ENCODE assay signal across 8 cellular contexts in the genomic region with DNA sequence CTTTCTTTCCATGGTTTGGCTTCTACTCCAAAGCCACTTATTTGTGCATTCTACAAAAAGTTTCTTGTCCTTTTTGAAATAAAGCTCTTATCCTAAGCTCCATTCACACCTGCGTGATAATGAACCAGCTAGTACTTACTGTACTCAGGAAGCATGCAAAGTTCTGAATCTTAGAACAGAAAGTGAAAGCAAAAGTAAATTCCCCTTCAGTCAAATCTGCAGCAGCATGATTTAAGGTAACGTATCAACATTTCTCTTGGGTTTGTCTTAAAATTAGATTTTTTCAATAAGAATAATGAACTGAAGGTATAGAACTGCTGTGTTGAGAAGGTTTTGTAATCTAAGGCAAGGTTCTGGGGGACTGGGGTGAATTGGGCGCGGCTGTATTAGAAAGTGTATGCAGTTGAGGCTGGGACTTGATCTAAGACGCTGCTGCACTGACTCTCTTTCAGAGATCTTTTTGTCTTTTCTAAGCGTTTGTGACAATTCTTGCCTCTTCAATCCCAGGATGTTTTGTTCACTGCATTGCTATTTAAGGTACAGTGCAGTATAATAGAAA. TPM values are rescaled to one million over a fixed set of nuclear protein-coding genes. Genes with fewer than 3 reads are reported as not detected.
DNase-seq lines count a peak whose midpoint lies in the region; ATAC-seq and TF ChIP-seq lines count a peak whose summit lies in the region.

A gene with protein sequence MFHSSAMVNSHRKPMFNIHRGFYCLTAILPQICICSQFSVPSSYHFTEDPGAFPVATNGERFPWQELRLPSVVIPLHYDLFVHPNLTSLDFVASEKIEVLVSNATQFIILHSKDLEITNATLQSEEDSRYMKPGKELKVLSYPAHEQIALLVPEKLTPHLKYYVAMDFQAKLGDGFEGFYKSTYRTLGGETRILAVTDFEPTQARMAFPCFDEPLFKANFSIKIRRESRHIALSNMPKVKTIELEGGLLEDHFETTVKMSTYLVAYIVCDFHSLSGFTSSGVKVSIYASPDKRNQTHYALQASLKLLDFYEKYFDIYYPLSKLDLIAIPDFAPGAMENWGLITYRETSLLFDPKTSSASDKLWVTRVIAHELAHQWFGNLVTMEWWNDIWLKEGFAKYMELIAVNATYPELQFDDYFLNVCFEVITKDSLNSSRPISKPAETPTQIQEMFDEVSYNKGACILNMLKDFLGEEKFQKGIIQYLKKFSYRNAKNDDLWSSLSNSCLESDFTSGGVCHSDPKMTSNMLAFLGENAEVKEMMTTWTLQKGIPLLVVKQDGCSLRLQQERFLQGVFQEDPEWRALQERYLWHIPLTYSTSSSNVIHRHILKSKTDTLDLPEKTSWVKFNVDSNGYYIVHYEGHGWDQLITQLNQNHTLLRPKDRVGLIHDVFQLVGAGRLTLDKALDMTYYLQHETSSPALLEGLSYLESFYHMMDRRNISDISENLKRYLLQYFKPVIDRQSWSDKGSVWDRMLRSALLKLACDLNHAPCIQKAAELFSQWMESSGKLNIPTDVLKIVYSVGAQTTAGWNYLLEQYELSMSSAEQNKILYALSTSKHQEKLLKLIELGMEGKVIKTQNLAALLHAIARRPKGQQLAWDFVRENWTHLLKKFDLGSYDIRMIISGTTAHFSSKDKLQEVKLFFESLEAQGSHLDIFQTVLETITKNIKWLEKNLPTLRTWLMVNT (plus strand): TSS at position 209 of the 559 bp plus-strand sequence. CDS start 3,186 bp downstream, outside the sequence.

- no peaks in the 10 kb centered on the region for H4K20me1 ChIP-seq in SK-N-SH (ENCODE audit: insufficient read depth)

- TF ChIP-seq POLR2A in uterus (IDR thresholded peaks at IDR 0.05): no peak

- H3K27ac ChIP-seq in SK-N-SH (ENCODE audit: low read depth in 2 of 2, low read length in 1 of 2): peak within 1 kb of the TSS in 1 of 2 experiments; percentile 1; a peak in 1 of 4 replicates
- peak within 1 kb of the TSS in 57 of 59 donors; percentile 26 to 89 (median 72) for H3K27ac ChIP-seq in dorsolateral prefrontal cortex
- peak within 1 kb of the TSS; percentile 75 to 91 for H3K27ac ChIP-seq in uterus

- H3K4me1 ChIP-seq in SK-N-SH (ENCODE audit: control insufficient read depth in 1 of 2, insufficient read depth in 2 of 2, low read depth in 1 of 2, low read length in 1 of 2) (no peaks in the 10 kb centered on the region; a peak in 2 of 4 replicates), mucosa of descending colon (ENCODE audit: low read depth) (peaks cover 4% of the 10 kb centered on the region), uterus (no peaks in the 10 kb centered on the region)

- CTCF ChIA-PET in SK-N-SH (lab: Yijun Ruan, JAX): interaction anchor here (0.7 to 4.1 kb wide), 5 partner anchors 7 to 287 kb away, joined by 3 to 18 read pairs (median 4); no protein-coding TSS in a partner anchor

- H3K79me2 ChIP-seq in SK-N-SH (ENCODE audit: insufficient read depth): no peaks in the 10 kb centered on the region

- peak; percentile 52 for ATAC-seq in GM19463 (IDR thresholded peaks at IDR 0.05; ENCODE audit: unreplicated experiment)
- ATAC-seq in HG03558 (IDR thresholded peaks at IDR 0.05; ENCODE audit: extremely low read depth, unreplicated experiment): peak; percentile 40
- ATAC-seq in mucosa of descending colon: peak; percentile 80

- TF ChIP-seq EP300 in SK-N-SH (IDR thresholded peaks at IDR 0.05; ENCODE audit: borderline replicate concordance in 1 of 2, low read depth in 1 of 2, low read length in 1 of 2): no peak

- peak within 1 kb of the TSS; percentile 65 for H3K4me2 ChIP-seq in SK-N-SH

- DNase-seq in DMS53 (lab: John Stamatoyannopoulos, UW) (peak; percentile 70), SK-N-SH (no peak), dorsolateral prefrontal cortex (no peak), mucosa of descending colon (peak in 2 of 3 donors; percentile 37 to 56), uterus (no peak)
- no peak for DNase-seq in activated CD4-positive, CD25-positive, alpha-beta regulatory T cell treated with anti-CD3 and anti-CD28 coated beads, Interleukin-2, amount 50 U/mL, for 72 hours

- H3K27me3 ChIP-seq in SK-N-SH (ENCODE audit: insufficient read depth): no peaks in the 10 kb centered on the region
- H3K27me3 ChIP-seq in dorsolateral prefrontal cortex: no peaks in the 10 kb centered on the region
- H3K27me3 ChIP-seq in uterus: no peaks in the 10 kb centered on the region

- H3K36me3 ChIP-seq in SK-N-SH (replicated peaks in 1 of 2; ENCODE audit: control insufficient read depth in 1 of 2, insufficient read depth in 2 of 2, low read length in 1 of 2): no peaks in the 10 kb centered on the region
- no peaks in the 10 kb centered on the region for H3K36me3 ChIP-seq in mucosa of descending colon (ENCODE audit: low read depth)
- no peaks in the 10 kb centered on the region for H3K36me3 ChIP-seq in uterus

- no peak for TF ChIP-seq RAD21 in SK-N-SH (IDR thresholded peaks at IDR 0.05; ENCODE audit: low read length)

- peak within 1 kb of the TSS; percentile 37 to 52; a peak in 3 of 4 replicates for H3K4me3 ChIP-seq in SK-N-SH (ENCODE audit: low read depth in 2 of 2, low read length in 1 of 2)
- H3K4me3 ChIP-seq in dorsolateral prefrontal cortex: peak within 1 kb of the TSS; percentile 47 to 89 (median 68)
- H3K4me3 ChIP-seq in mucosa of descending colon: peak within 1 kb of the TSS; percentile 31
- H3K4me3 ChIP-seq in uterus: peak within 1 kb of the TSS; percentile 51 to 58

- POLR2A ChIA-PET in SK-N-SH (lab: Yijun Ruan, JAX): no interaction called here

- peaks cover 23% of the 10 kb centered on the region for H3F3A ChIP-seq in SK-N-SH (replicated peaks; ENCODE audit: insufficient read depth)

- no peaks in the 10 kb centered on the region for H3K9me3 ChIP-seq in SK-N-SH
- H3K9me3 ChIP-seq in mucosa of descending colon: no peaks in the 10 kb centered on the region
- H3K9me3 ChIP-seq in uterus: no peaks in the 10 kb centered on the region

- WGBS in SK-N-SH (ENCODE audit: low lambda C conversion rate): 67% methylated on average over 6 of the region's 6 CpGs

- intact Hi-C loops in dorsolateral prefrontal cortex (cut with DNase I) (loop anchor here (2.0 to 5.0 kb wide), 2 partner anchors 58 to 69 kb away; a partner anchor contains a TSS), mucosa of descending colon (cut with DNase I, micrococcal nuclease) (loop anchor here in 1 of 2 donors (10.0 kb wide), 1 partner anchor 288 kb away; no protein-coding TSS in a partner anchor), uterus (cut with DNase I; ENCODE audit: low total_unique reads) (no loop called here)

- H2AFZ ChIP-seq in SK-N-SH (ENCODE audit: low read depth): peak within 1 kb of the TSS; percentile 91

- H3K9ac ChIP-seq in SK-N-SH: peak within 1 kb of the TSS; percentile 32; the same call in 1 of the 2 replicates

- no peaks in the 10 kb centered on the region for H3K9me2 ChIP-seq in SK-N-SH

- TF ChIP-seq CTCF in SK-N-SH (IDR thresholded peaks at IDR 0.05) (no peak), dorsolateral prefrontal cortex (IDR thresholded peaks at IDR 0.05 in 54 of 56, conservative IDR thresholded peaks at IDR 0.05 in 2 of 56; ENCODE audit: low read depth in 1 of 56, partially characterized antibody in 56 of 56) (peak in 4 of 56 donors; percentile 4 to 28 (median 8)), mucosa of descending colon (IDR thresholded peaks at IDR 0.05) (no peak), uterus (IDR thresholded peaks at IDR 0.05) (no peak)

TF ChIP-seq in SK-N-SH, 30 proteins besides CTCF, POLR2A, EP300 and RAD21:
- TF ChIP-seq MXI1 (IDR thresholded peaks at IDR 0.05; ENCODE audit: low read depth, low read length): no peak
- TF ChIP-seq SMC3 (IDR thresholded peaks at IDR 0.05; ENCODE audit: low read depth, low read length): no peak
- no peak for TF ChIP-seq JUND (IDR thresholded peaks at IDR 0.05)
- no peak for TF ChIP-seq MEF2A (IDR thresholded peaks at IDR 0.05; ENCODE audit: borderline replicate concordance, low read depth)
- TF ChIP-seq, protein P1, sequence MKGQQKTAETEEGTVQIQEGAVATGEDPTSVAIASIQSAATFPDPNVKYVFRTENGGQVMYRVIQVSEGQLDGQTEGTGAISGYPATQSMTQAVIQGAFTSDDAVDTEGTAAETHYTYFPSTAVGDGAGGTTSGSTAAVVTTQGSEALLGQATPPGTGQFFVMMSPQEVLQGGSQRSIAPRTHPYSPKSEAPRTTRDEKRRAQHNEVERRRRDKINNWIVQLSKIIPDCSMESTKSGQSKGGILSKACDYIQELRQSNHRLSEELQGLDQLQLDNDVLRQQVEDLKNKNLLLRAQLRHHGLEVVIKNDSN (IDR thresholded peaks at IDR 0.05; ENCODE audit: borderline replicate concordance, low read depth): no peak
- TF ChIP-seq ELF1 (IDR thresholded peaks at IDR 0.05): no peak
- TF ChIP-seq SIN3A (IDR thresholded peaks at IDR 0.05; ENCODE audit: borderline replicate concordance, low read depth, low read length): no peak
- no peak for TF ChIP-seq GATA2 (CRISPR knock-in tag; IDR thresholded peaks at IDR 0.05)
- TF ChIP-seq CHD2 (IDR thresholded peaks at IDR 0.05; ENCODE audit: low read length, partially characterized antibody): no peak
- no peak for TF ChIP-seq TCF12 (IDR thresholded peaks at IDR 0.05)
- TF ChIP-seq GABPA (IDR thresholded peaks at IDR 0.05; ENCODE audit: low read depth): no peak
- no peak for TF ChIP-seq POLR2AphosphoS5 (IDR thresholded peaks at IDR 0.05; ENCODE audit: low read depth, low read length)
- TF ChIP-seq TAF1 (IDR thresholded peaks at IDR 0.05; ENCODE audit: borderline replicate concordance, low read depth, low read length): no peak; the same call in 1 of the 2 replicates
- TF ChIP-seq RXRA (IDR thresholded peaks at IDR 0.05; ENCODE audit: borderline replicate concordance, low read depth): no peak
- no peak for TF ChIP-seq YY1 (IDR thresholded peaks at IDR 0.05; ENCODE audit: low read depth)

RNA-seq across cellular contexts. Expression of the gene that starts here (rescaled TPM):
- polyA plus RNA-seq in SK-N-SH (2012; rRNA removed): 13.2 and 14.3 TPM in 2 replicates
- polyA plus RNA-seq in SK-N-SH (2012; cell fraction: cytosol; rRNA removed): 14.4 and 15.5 TPM in 2 replicates
- 6.2 and 10.5 TPM in 2 replicates for polyA plus RNA-seq in SK-N-SH (2012; cell fraction: nucleus; rRNA removed)
- total RNA-seq in dorsolateral prefrontal cortex (10 to 100 TPM in 3 of 120 experiments, 1 to 10 TPM in 115, under 1 TPM in 2; 0.80 to 12.9 (median 4.4) TPM), mucosa of descending colon (10 to 100 TPM; 16.1 to 44.8 (median 19.5) TPM), uterus (10 to 100 TPM in 3 of 4 donors, 1 to 10 TPM in 1; 9.5 to 29.2 (median 17.1) TPM)

Comparison
In these comparisons a context has a peak if more than half of its experiments do, and no peak if none do; other contexts are left out.
1. DNase-seq: peak in DMS53 (single experiment) and mucosa of descending colon (2 of 3); none in SK-N-SH (single experiment), dorsolateral prefrontal cortex (0 of 10), uterus (0 of 2) and activated CD4-positive, CD25-positive, alpha-beta regulatory T cell treated with anti-CD3 and anti-CD28 coated beads, Interleukin-2, amount 50 U/mL, for 72 hours (single experiment).
2. Peak in every context shown above with its lines, with median percentiles within 50 percentile points of each other: ATAC-seq and H3K4me3 ChIP-seq.